1 cellular context compared by ENCODE assay signal in genomic region chr2:54999182-54999581, GRCh38.
TF ChIP-seq lines count a peak whose summit lies in the region.

No MANE protein-coding gene starts in this region.

TF ChIP-seq in GM12878, 131 proteins besides CTCF, POLR2A, EP300 and RAD21 (continued from another document):
- TF ChIP-seq ZNF592 (IDR thresholded peaks at IDR 0.05) = no peak
